Comparison of ENCODE assay signal across 10 cellular contexts in the genomic region with DNA sequence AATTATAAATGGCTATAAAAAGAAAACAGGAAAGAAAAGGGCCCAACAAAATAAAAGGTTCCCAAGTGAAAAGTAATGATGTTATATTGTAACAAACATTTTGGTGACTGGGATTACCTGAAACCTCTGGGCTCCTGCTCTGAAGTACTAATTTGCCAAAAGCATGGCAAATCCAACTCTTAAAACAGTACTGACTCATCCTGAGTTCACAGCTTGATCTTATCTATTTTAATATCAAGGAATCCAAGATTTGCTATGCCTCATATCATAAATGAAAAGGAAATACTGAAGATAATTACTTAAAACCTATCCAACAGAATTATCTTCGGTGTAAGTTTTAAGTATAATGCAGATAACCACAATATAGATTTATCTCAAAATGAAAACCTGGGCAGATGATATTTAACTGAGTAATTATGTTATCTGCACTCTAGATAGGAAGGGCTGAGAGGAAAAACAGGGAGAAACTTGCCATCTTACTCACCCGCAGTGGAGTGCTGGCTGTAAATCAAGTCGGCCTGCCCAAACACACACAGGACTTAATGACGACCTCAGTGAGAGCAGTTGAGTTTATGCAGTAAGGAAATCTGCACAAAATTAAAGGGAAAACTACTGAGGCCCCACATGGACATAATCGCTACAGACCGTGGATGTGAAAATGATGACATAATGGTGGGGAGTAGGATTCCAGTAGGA. TPM values are rescaled to one million over a fixed set of nuclear protein-coding genes. Genes with fewer than 3 reads are reported as not detected.
A peak's percentile ranks its signal among the peaks of the same experiment; 100 is the strongest.
DNase-seq lines count a peak whose midpoint lies in the region; ATAC-seq, FAIRE-seq and TF ChIP-seq lines count a peak whose summit lies in the region.
"Had no signal": no experiment of that assay in that cellular context is flagged by ENCODE, and none has a peak within 500 bp of the region (broad histone marks: within the 10 kb centered on the region; RNA-seq: fewer than 3 reads in every experiment).

No MANE protein-coding gene starts in this region.

- WGBS in small intestine, 3 donors: 32 to 46% (median 41%) methylated on average over 6 of the region's 6 CpGs

- no peak for TF ChIP-seq CTCF in brain microvascular endothelial cell (IDR thresholded peaks at IDR 0.05; ENCODE audit: low read depth, low read length, missing control alignments)
- TF ChIP-seq CTCF in upper lobe of right lung (IDR thresholded peaks at IDR 0.05): no peak

- ATAC-seq in activated naive CD8-positive, alpha-beta T cell treated with anti-CD3 and anti-CD28 coated beads, Interleukin-2, amount 50 U/mL, for 24 hours: no peak
- ATAC-seq in upper lobe of right lung: peak; percentile 63

- H3K9me3 ChIP-seq in upper lobe of right lung (no peaks in the 10 kb centered on the region), small intestine (ENCODE audit: control insufficient read depth, low read depth) (no peaks in the 10 kb centered on the region)

- in situ Hi-C loops in brain microvascular endothelial cell (cut with HindIII; ENCODE audit: low pct_ligation_motif_present, low sequenced_read_pairs): no loop called here

- H3K27me3 ChIP-seq in brain microvascular endothelial cell (replicated peaks): no peaks in the 10 kb centered on the region
- H3K27me3 ChIP-seq in upper lobe of right lung: peaks cover 4% of the 10 kb centered on the region
- H3K27me3 ChIP-seq in small intestine (ENCODE audit: control insufficient read depth in 2 of 2, insufficient read depth in 2 of 2, low read length in 2 of 2): no peaks in the 10 kb centered on the region

- intact Hi-C loops in upper lobe of right lung (cut with DNase I): no loop called here

- FAIRE-seq in small intestine (lab: Jason Lieb, UNC): no peak

- H3K27ac ChIP-seq in brain microvascular endothelial cell: no peak overlapping the region
- H3K27ac ChIP-seq in upper lobe of right lung: no peak overlapping the region
- no peak overlapping the region for H3K27ac ChIP-seq in small intestine (ENCODE audit: low read depth in 1 of 2, low read length in 1 of 2)

- H3K4me1 ChIP-seq in upper lobe of right lung: no peaks in the 10 kb centered on the region
- H3K4me1 ChIP-seq in small intestine (ENCODE audit: control insufficient read depth in 2 of 2, insufficient read depth in 1 of 2, low read depth in 1 of 2, low read length in 1 of 2): no peaks in the 10 kb centered on the region

- peaks cover 23% of the 10 kb centered on the region for H3K4me1 Mint-ChIP-seq in activated naive CD8-positive, alpha-beta T cell (ENCODE audit: low read depth)
- H3K4me1 Mint-ChIP-seq in activated naive CD8-positive, alpha-beta T cell treated with anti-CD3 and anti-CD28 coated beads, Interleukin-2, amount 50 U/mL, for 24 hours: peaks cover 9% of the 10 kb centered on the region

- H3K36me3 Mint-ChIP-seq in activated naive CD8-positive, alpha-beta T cell: peaks cover 2% of the 10 kb centered on the region
- H3K36me3 Mint-ChIP-seq in activated naive CD8-positive, alpha-beta T cell treated with anti-CD3 and anti-CD28 coated beads, Interleukin-2, amount 50 U/mL, for 24 hours (ENCODE audit: low read depth): no peaks in the 10 kb centered on the region

- H3K27me3 Mint-ChIP-seq in activated naive CD8-positive, alpha-beta T cell: no peaks in the 10 kb centered on the region
- H3K27me3 Mint-ChIP-seq in activated naive CD8-positive, alpha-beta T cell treated with anti-CD3 and anti-CD28 coated beads, Interleukin-2, amount 50 U/mL, for 24 hours: no peaks in the 10 kb centered on the region

- H3K27ac Mint-ChIP-seq in activated naive CD8-positive, alpha-beta T cell: peak overlapping the region; percentile 29
- no peak overlapping the region for H3K27ac Mint-ChIP-seq in activated naive CD8-positive, alpha-beta T cell treated with anti-CD3 and anti-CD28 coated beads, Interleukin-2, amount 50 U/mL, for 24 hours

- H3K4me3 Mint-ChIP-seq in activated naive CD8-positive, alpha-beta T cell: no peak overlapping the region
- no peak overlapping the region for H3K4me3 Mint-ChIP-seq in activated naive CD8-positive, alpha-beta T cell treated with anti-CD3 and anti-CD28 coated beads, Interleukin-2, amount 50 U/mL, for 24 hours

- no peaks in the 10 kb centered on the region for H3K9me3 Mint-ChIP-seq in activated naive CD8-positive, alpha-beta T cell (ENCODE audit: low read depth)
- H3K9me3 Mint-ChIP-seq in activated naive CD8-positive, alpha-beta T cell treated with anti-CD3 and anti-CD28 coated beads, Interleukin-2, amount 50 U/mL, for 24 hours: no peaks in the 10 kb centered on the region

- H3K4me3 ChIP-seq in brain microvascular endothelial cell (ENCODE audit: low read depth, low read length): no peak overlapping the region
- no peak overlapping the region for H3K4me3 ChIP-seq in upper lobe of right lung
- H3K4me3 ChIP-seq in small intestine (ENCODE audit: low read depth in 1 of 2, low read length in 2 of 2): no peak overlapping the region

- DNase-seq in activated naive CD8-positive, alpha-beta T cell treated with anti-CD3 and anti-CD28 coated beads, Interleukin-2, amount 50 U/mL, for 24 hours: no peak
- DNase-seq in brain microvascular endothelial cell (peak; percentile 77), kidney tubule cell (ENCODE audit: low spot score) (peak; percentile 32), upper lobe of right lung (no peak), KG1 (lab: John Stamatoyannopoulos, UW) (no peak), small intestine (no peak), DMS153 (lab: John Stamatoyannopoulos, UW) (no peak)
- DNase-seq: activated CD4-positive, alpha-beta T cell treated with anti-CD3 and anti-CD28 coated beads, Interleukin-2, amount 50 U/mL, for 1 hour; stimulated activated CD4-positive, alpha-beta T cell treated with anti-CD3 and anti-CD28 coated beads, Interleukin-4, amount 100 ng/mL, for 24 hours had no signal

- no peaks in the 10 kb centered on the region for H3K36me3 ChIP-seq in brain microvascular endothelial cell (replicated peaks)
- no peaks in the 10 kb centered on the region for H3K36me3 ChIP-seq in upper lobe of right lung
- H3K36me3 ChIP-seq in small intestine (ENCODE audit: control insufficient read depth in 2 of 2, insufficient read depth in 2 of 2, low read length in 2 of 2): no peaks in the 10 kb centered on the region

RNA-seq across cellular contexts. Expression of a gene that starts 48.4 kb away (rescaled TPM):
- total RNA-seq in upper lobe of right lung: 36.8 TPM
- 1 to 10 TPM; 4.3 to 6.7 (median 5.1) TPM for polyA plus RNA-seq in small intestine

Comparison
In these comparisons a context has a peak if more than half of its experiments do, and no peak if none do; other contexts are left out.
1. DNase-seq: peak in brain microvascular endothelial cell (single experiment) and kidney tubule cell (single experiment); none in activated naive CD8-positive, alpha-beta T cell treated with anti-CD3 and anti-CD28 coated beads, Interleukin-2, amount 50 U/mL, for 24 hours (single experiment), upper lobe of right lung (single experiment), KG1 (single experiment), small intestine (single experiment) and DMS153 (single experiment).